8 cellular contexts compared by ENCODE assay signal in the genomic region with DNA sequence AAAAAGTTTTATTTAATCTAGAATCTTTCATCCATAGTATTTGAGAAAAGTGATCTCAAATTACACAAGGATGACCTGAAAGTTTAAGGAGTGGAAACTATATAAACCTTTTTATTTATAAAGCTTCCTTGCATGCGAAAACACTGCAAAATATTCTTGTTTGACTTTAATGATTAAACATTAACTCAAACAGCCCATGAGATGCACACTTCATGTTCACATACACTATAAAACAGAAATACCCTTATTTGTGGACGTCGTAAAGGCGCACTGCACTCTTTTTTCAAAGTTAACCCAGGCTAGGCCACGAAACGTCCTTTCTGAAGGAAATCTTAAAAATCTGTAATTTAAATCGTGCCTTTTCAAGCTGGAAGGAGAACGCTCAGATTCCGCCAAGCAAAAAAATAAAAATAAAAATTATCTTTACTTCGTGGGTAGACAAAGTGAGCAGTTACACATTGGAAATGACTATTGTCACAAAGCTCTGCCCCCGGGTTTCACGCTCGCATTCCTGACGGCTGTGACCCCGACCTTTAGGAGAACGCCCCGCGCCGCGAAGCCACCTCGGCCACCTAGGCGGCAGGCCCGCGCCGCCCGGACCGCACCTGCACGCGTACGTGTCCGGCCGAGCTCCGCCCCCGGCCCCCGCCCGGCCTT. TPM values are rescaled to one million over a fixed set of nuclear protein-coding genes. Genes with fewer than 3 reads are reported as not detected.
A peak's percentile ranks its signal among the peaks of the same experiment; 100 is the strongest.
DNase-seq lines count a peak whose midpoint lies in the region; ATAC-seq, FAIRE-seq and TF ChIP-seq lines count a peak whose summit lies in the region.

No MANE protein-coding gene starts in this region.

- intact Hi-C loops in stomach (cut with DNase I; ENCODE audit: low total_unique reads), result no loop called here

- TF ChIP-seq POLR2A in stomach (IDR thresholded peaks at IDR 0.05), result no peak

- peaks cover 2% of the 10 kb centered on the region for H3K36me3 Mint-ChIP-seq in activated naive CD4-positive, alpha-beta T cell treated with anti-CD3 and anti-CD28 coated beads, Interleukin-2, amount 50 U/mL, for 24 hours

- no peaks in the 10 kb centered on the region for H3K9me3 Mint-ChIP-seq in activated naive CD4-positive, alpha-beta T cell treated with anti-CD3 and anti-CD28 coated beads, Interleukin-2, amount 50 U/mL, for 24 hours

- H3K4me1 ChIP-seq in stomach, result peaks cover 5 to 47% (median 30%) of the 10 kb centered on the region in 4 donors

- H3K4me1 Mint-ChIP-seq in activated naive CD4-positive, alpha-beta T cell treated with anti-CD3 and anti-CD28 coated beads, Interleukin-2, amount 50 U/mL, for 24 hours, result peaks cover 35% of the 10 kb centered on the region

- ATAC-seq in HG03571 (IDR thresholded peaks at IDR 0.05; ENCODE audit: unreplicated experiment) (no peak), HG03039 (IDR thresholded peaks at IDR 0.05; ENCODE audit: unreplicated experiment) (no peak)

- H3K27me3 ChIP-seq in stomach, result no peaks in the 10 kb centered on the region

- peaks cover 20 to 38% (median 30%) of the 10 kb centered on the region in 4 donors for H3K36me3 ChIP-seq in stomach

- H3K4me3 ChIP-seq in stomach, result peak overlapping the region; percentile 67 to 80 (median 74)

- H3K9me3 ChIP-seq in stomach, result no peaks in the 10 kb centered on the region

- H3K27me3 Mint-ChIP-seq in activated naive CD4-positive, alpha-beta T cell treated with anti-CD3 and anti-CD28 coated beads, Interleukin-2, amount 50 U/mL, for 24 hours, result no peaks in the 10 kb centered on the region

- WGBS in stomach, 5 donors, result 0 to 3% (median 1%) methylated on average over 22 to 36 of the region's 36 CpGs

- peak overlapping the region; percentile 83 for H3K27ac Mint-ChIP-seq in activated naive CD4-positive, alpha-beta T cell treated with anti-CD3 and anti-CD28 coated beads, Interleukin-2, amount 50 U/mL, for 24 hours

- peak overlapping the region; percentile 89 for H3K4me3 Mint-ChIP-seq in activated naive CD4-positive, alpha-beta T cell treated with anti-CD3 and anti-CD28 coated beads, Interleukin-2, amount 50 U/mL, for 24 hours

- FAIRE-seq in islet of Langerhans (lab: Jason Lieb, UNC), result peak; percentile 45

- peak overlapping the region; percentile 96 to 100 (median 99) for H3K27ac ChIP-seq in stomach

- TF ChIP-seq EP300 in stomach (IDR thresholded peaks at IDR 0.05), result no peak

- DNase-seq in stimulated activated CD4-positive, alpha-beta T cell treated with anti-CD3 and anti-CD28 coated beads, Interleukin-4, amount 100 ng/mL, for 24 hours, result peak; percentile 50
- DNase-seq in stimulated activated CD4-positive, alpha-beta T cell treated with anti-CD3 and anti-CD28 coated beads, Interleukin-2, amount 100 ng/mL, for 48 hours, result no peak
- DNase-seq in stomach (peak; percentile 79), NCI-H748 (lab: John Stamatoyannopoulos, UW; ENCODE audit: unreplicated experiment) (no peak)

- no peak for TF ChIP-seq CTCF in stomach (IDR thresholded peaks at IDR 0.05)

RNA-seq across cellular contexts. Expression of gene FAM168B, which starts 0.7 kb away (rescaled TPM):
- total RNA-seq in stomach, result 100 to 1,000 TPM in 1 of 5 donors, 10 to 100 TPM in 3, 1 to 10 TPM in 1; 8.2 to 103 (median 72.4) TPM
- polyA plus RNA-seq in stomach, result 10 to 100 TPM; 18.0 to 31.0 (median 30.1) TPM

RNA-seq across cellular contexts. Expression of gene PLEKHB2, which starts 12.6 kb away (rescaled TPM):
- total RNA-seq in stomach, result 100 to 1,000 TPM in 2 of 5 donors, 10 to 100 TPM in 3; 37.9 to 181 (median 64.0) TPM
- 10 to 100 TPM; 13.2 to 60.3 (median 46.5) TPM for polyA plus RNA-seq in stomach

Comparison
In these comparisons a context has a peak if more than half of its experiments do, and no peak if none do; other contexts are left out.
1. DNase-seq: peak in stimulated activated CD4-positive, alpha-beta T cell treated with anti-CD3 and anti-CD28 coated beads, Interleukin-4, amount 100 ng/mL, for 24 hours (single experiment) and stomach (single experiment); none in stimulated activated CD4-positive, alpha-beta T cell treated with anti-CD3 and anti-CD28 coated beads, Interleukin-2, amount 100 ng/mL, for 48 hours (0 of 2) and NCI-H748 (single experiment).